ENCODE assay signal across 1 cellular context in genomic region chr17:17700251-17700969, GRCh38.
A peak's percentile ranks its signal among the peaks of the same experiment; 100 is the strongest.
TF ChIP-seq lines count a peak whose summit lies in the region.

No MANE protein-coding gene starts in this region.

TF ChIP-seq in WTC11, 78 proteins besides CTCF, POLR2A, EP300 and RAD21 (continued from another document and continues in another):
- TF ChIP-seq ZNF512 (CRISPR knock-in tag; IDR thresholded peaks at IDR 0.05; ENCODE audit: borderline replicate concordance) (no peak), ZNF219 (CRISPR knock-in tag; IDR thresholded peaks at IDR 0.05; ENCODE audit: borderline replicate concordance) (no peak; the same call in 1 of the 2 replicates), PREB (CRISPR knock-in tag; IDR thresholded peaks at IDR 0.05; ENCODE audit: borderline replicate concordance) (no peak), NFE2L1 (CRISPR knock-in tag; IDR thresholded peaks at IDR 0.05) (no peak), ZNF425 (CRISPR knock-in tag; conservative IDR thresholded peaks at IDR 0.05) (no peak), E2F4 (CRISPR knock-in tag; IDR thresholded peaks at IDR 0.05; ENCODE audit: borderline replicate concordance, low read depth) (no peak), MAX (CRISPR knock-in tag; IDR thresholded peaks at IDR 0.05) (peak; percentile 83), ZNF232 (CRISPR knock-in tag; IDR thresholded peaks at IDR 0.05) (no peak), TEAD1 (CRISPR knock-in tag; IDR thresholded peaks at IDR 0.05) (peak; percentile 85; the same call in 1 of the 2 replicates), TEAD4 (CRISPR knock-in tag; IDR thresholded peaks at IDR 0.05) (no peak), MLX (CRISPR knock-in tag; IDR thresholded peaks at IDR 0.05) (no peak), IRF2 (CRISPR knock-in tag; IDR thresholded peaks at IDR 0.05; ENCODE audit: borderline replicate concordance, low read depth) (no peak), HMGXB4 (CRISPR knock-in tag; IDR thresholded peaks at IDR 0.05) (no peak), SOX15 (CRISPR knock-in tag; IDR thresholded peaks at IDR 0.05) (no peak), ZNF281 (CRISPR knock-in tag; IDR thresholded peaks at IDR 0.05) (peak; percentile 57; the same call in 1 of the 2 replicates), GTF2I (CRISPR knock-in tag; conservative IDR thresholded peaks at IDR 0.05) (no peak), PRRX2 (CRISPR knock-in tag; IDR thresholded peaks at IDR 0.05) (no peak), ZNF423 (CRISPR knock-in tag; IDR thresholded peaks at IDR 0.05) (peak; percentile 74), CBFB (CRISPR knock-in tag; IDR thresholded peaks at IDR 0.05; ENCODE audit: low read depth) (peak; percentile 59; the same call in 1 of the 2 replicates), ELF4 (CRISPR knock-in tag; IDR thresholded peaks at IDR 0.05; ENCODE audit: low read depth) (no peak), ZNF532 (CRISPR knock-in tag; IDR thresholded peaks at IDR 0.05; ENCODE audit: borderline replicate concordance) (no peak), ARID4B (CRISPR knock-in tag; IDR thresholded peaks at IDR 0.05; ENCODE audit: borderline replicate concordance) (0 out of 2 replicates have a peak, but pooled peaks have one; percentile 26), RELA (CRISPR knock-in tag; IDR thresholded peaks at IDR 0.05; ENCODE audit: borderline replicate concordance) (no peak), USF2 (CRISPR knock-in tag; IDR thresholded peaks at IDR 0.05) (peak; percentile 12; the same call in 1 of the 2 replicates), SMAD3 (CRISPR knock-in tag; IDR thresholded peaks at IDR 0.05; ENCODE audit: borderline replicate concordance) (no peak), FOXJ3 (CRISPR knock-in tag; IDR thresholded peaks at IDR 0.05; ENCODE audit: borderline replicate concordance) (no peak), NFATC4 (CRISPR knock-in tag; IDR thresholded peaks at IDR 0.05) (no peak), CREB1 (CRISPR knock-in tag; IDR thresholded peaks at IDR 0.05) (no peak; the same call in 1 of the 2 replicates), MXD4 (CRISPR knock-in tag; IDR thresholded peaks at IDR 0.05; ENCODE audit: borderline replicate concordance) (no peak), NR2C2 (CRISPR knock-in tag; IDR thresholded peaks at IDR 0.05) (no peak), ESRRA (CRISPR knock-in tag; IDR thresholded peaks at IDR 0.05; ENCODE audit: borderline replicate concordance) (peak; percentile 26; the same call in 1 of the 2 replicates), FOXP1 (CRISPR knock-in tag; IDR thresholded peaks at IDR 0.05; ENCODE audit: borderline replicate concordance) (peak; percentile 51; the same call in 1 of the 2 replicates), ZNF416 (CRISPR knock-in tag; IDR thresholded peaks at IDR 0.05) (no peak), FOXK1 (CRISPR knock-in tag; IDR thresholded peaks at IDR 0.05) (peak; percentile 64)
